8 cellular contexts compared by ENCODE assay signal in the genomic region with DNA sequence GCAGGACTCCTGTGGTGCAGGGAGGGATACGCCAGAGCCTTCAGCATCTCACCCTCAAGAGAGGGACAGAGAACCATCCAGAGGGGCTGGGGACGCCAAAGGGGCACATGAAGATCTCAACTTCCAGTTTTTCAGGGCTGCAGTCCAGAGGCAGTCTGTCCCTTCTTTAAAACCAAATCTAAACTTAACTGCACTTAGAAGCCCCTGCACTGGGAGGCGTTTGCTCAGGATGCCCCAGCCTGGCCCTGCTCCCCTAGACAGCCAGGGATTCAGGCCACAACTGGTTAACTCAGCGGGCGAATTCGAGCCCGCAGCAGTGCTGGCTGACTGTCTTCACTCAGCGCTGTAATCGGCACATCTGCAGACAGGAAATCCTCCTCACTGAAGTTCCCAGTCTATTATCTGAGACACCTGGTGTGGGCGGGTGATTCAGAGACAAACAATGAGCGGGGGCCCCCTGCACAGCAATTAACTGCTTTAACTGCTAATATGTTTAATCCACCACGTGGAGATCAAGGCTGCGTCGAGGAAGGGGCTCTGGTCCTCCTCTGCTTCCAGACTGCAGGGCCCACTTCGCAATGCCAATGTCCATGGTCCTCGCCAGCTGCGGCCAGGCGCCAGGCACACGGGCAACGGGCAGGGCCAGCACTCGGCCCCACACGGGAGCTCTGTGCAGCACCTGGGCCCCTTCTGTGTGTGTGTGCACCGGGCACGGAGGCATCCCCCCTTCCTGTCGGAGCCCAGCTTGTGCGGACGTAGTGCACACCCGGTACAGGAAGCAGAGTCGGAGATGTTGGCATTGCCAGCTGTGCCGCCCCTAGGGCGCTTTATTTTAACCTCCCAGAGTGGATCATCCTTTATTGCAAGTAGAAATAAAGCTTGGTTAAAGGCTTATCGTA. TPM values are rescaled to one million over a fixed set of nuclear protein-coding genes. Genes with fewer than 3 reads are reported as not detected.
DNase-seq lines count a peak whose midpoint lies in the region; ATAC-seq and TF ChIP-seq lines count a peak whose summit lies in the region.

No MANE protein-coding gene starts in this region.

- peaks cover 0 to 35% (median 18%) of the 10 kb centered on the region in 4 donors for H3K4me1 ChIP-seq in Peyer's patch
- H3K4me1 ChIP-seq in right cardiac atrium (ENCODE audit: control insufficient read depth, insufficient read depth, low read length): no peaks in the 10 kb centered on the region
- peaks cover 25 to 71% (median 43%) of the 10 kb centered on the region in 6 donors for H3K4me1 ChIP-seq in spleen

- H3K9me3 ChIP-seq in Peyer's patch: no peaks in the 10 kb centered on the region
- no peaks in the 10 kb centered on the region for H3K9me3 ChIP-seq in right cardiac atrium (ENCODE audit: control insufficient read depth, low read length)
- H3K9me3 ChIP-seq in spleen: no peaks in the 10 kb centered on the region

- peak; percentile 5 for DNase-seq in DMS53 treated with DMSO at 0.1 percent for 48 hours (lab: John Stamatoyannopoulos, UW; ENCODE audit: unreplicated experiment)
- peak; percentile 72 for DNase-seq in HT-29 (ENCODE audit: low spot score)
- DNase-seq in Peyer's patch: peak in 2 of 3 donors; percentile 80
- peak; percentile 66 for DNase-seq in activated T-helper 1 cell treated with Interleukin-2 at 50 U/mL for 16 hours (ENCODE audit: low read depth)
- peak; percentile 12 to 61 (median 42) for DNase-seq in right cardiac atrium
- DNase-seq in spleen: peak; percentile 89
- no peak for DNase-seq in posterior cingulate gyrus

- no peaks in the 10 kb centered on the region for H3K27me3 ChIP-seq in Peyer's patch
- H3K27me3 ChIP-seq in right cardiac atrium (ENCODE audit: control insufficient read depth, insufficient read depth): no peaks in the 10 kb centered on the region
- H3K27me3 ChIP-seq in spleen (replicated peaks in 1 of 7): no peaks in the 10 kb centered on the region

- peak in 1 of 2 donors; percentile 37 for ATAC-seq in right cardiac atrium
- no peak for ATAC-seq in GM19455 (IDR thresholded peaks at IDR 0.05; ENCODE audit: unreplicated experiment)

- H3K4me3 ChIP-seq in Peyer's patch (peak overlapping the region in 3 of 4 donors; percentile 28 to 38 (median 30)), right cardiac atrium (ENCODE audit: low read length) (no peak overlapping the region), spleen (peak overlapping the region in 7 of 8 donors; percentile 3 to 64 (median 29))

- TF ChIP-seq CTCF in Peyer's patch (IDR thresholded peaks at IDR 0.05): no peak
- TF ChIP-seq CTCF in spleen (IDR thresholded peaks at IDR 0.05 in 8 of 11, conservative IDR thresholded peaks at IDR 0.05 in 3 of 11): peak in 1 of 11 experiments; percentile 18

- H3K27ac ChIP-seq in Peyer's patch (peak overlapping the region; percentile 62 to 89 (median 76)), right cardiac atrium (ENCODE audit: low read length) (no peak overlapping the region), spleen (peak overlapping the region; percentile 27 to 89 (median 84))

- no peak for TF ChIP-seq POLR2A in Peyer's patch (IDR thresholded peaks at IDR 0.05)
- no peak for TF ChIP-seq POLR2A in spleen (IDR thresholded peaks at IDR 0.05)

- 40% methylated on average over 32 of the region's 32 CpGs for WGBS in right cardiac atrium
- 8 to 16% (median 11%) methylated on average over 9 to 32 of the region's 32 CpGs for WGBS in spleen, 5 donors

- intact Hi-C loops in right cardiac atrium (cut with DNase I): no loop called here
- intact Hi-C loops in spleen (cut with DNase I; ENCODE audit: low total_unique reads): no loop called here
- intact Hi-C loops in posterior cingulate gyrus (cut with DNase I): no loop called here

- H3K36me3 ChIP-seq in Peyer's patch: peaks cover 0 to 13% (median 0%) of the 10 kb centered on the region in 3 donors
- peaks cover 0 to 52% (median 8%) of the 10 kb centered on the region in 6 donors for H3K36me3 ChIP-seq in spleen

RNA-seq across cellular contexts. Expression of a gene that starts 36.9 kb away (rescaled TPM):
- total RNA-seq in HT-29 (2014; rRNA removed; shearing (Covaris generic)): 96.1 and 115 TPM in 2 replicates
- 1 to 10 TPM; 3.1 to 6.6 (median 4.9) TPM for total RNA-seq in Peyer's patch
- 1 to 10 TPM; 2.8 to 4.9 (median 4.0) TPM for total RNA-seq in right cardiac atrium
- 2.1 TPM for polyA plus RNA-seq in right cardiac atrium
- total RNA-seq in spleen: 1 to 10 TPM; 5.7 to 8.1 (median 7.9) TPM
- polyA plus RNA-seq in spleen: 10 to 100 TPM in 2 of 3 donors, 1 to 10 TPM in 1; 7.7 to 10.4 (median 10.1) TPM

RNA-seq across cellular contexts. Expression of a gene that starts 36.9 kb away (rescaled TPM):
- total RNA-seq in HT-29 (2014; rRNA removed; shearing (Covaris generic)): 37.9 and 42.8 TPM in 2 replicates
- total RNA-seq in Peyer's patch (10 to 100 TPM in 3 of 4 donors, 1 to 10 TPM in 1; 2.5 to 26.1 (median 22.8) TPM), right cardiac atrium (1 to 10 TPM; 6.8 to 9.9 (median 8.8) TPM), spleen (10 to 100 TPM; 17.0 to 22.9 (median 18.8) TPM)
- polyA plus RNA-seq in right cardiac atrium (5.8 TPM), spleen (10 to 100 TPM in 2 of 3 donors, 1 to 10 TPM in 1; 8.3 to 13.4 (median 10.8) TPM)

RNA-seq across cellular contexts. Expression of a gene that starts 50.0 kb away (rescaled TPM):
- total RNA-seq in HT-29 (2014; rRNA removed; shearing (Covaris generic)): 665 and 669 TPM in 2 replicates
- total RNA-seq in Peyer's patch: 100 to 1,000 TPM in 3 of 4 donors, 10 to 100 TPM in 1; 89.1 to 149 (median 138) TPM
- 10 to 100 TPM; 69.6 to 89.3 (median 84.4) TPM for total RNA-seq in right cardiac atrium
- 102 TPM for polyA plus RNA-seq in right cardiac atrium
- total RNA-seq in spleen: 100 to 1,000 TPM in 5 of 7 donors, 10 to 100 TPM in 2; 86.4 to 216 (median 116) TPM
- polyA plus RNA-seq in spleen: 10 to 100 TPM; 63.5 to 98.0 (median 86.1) TPM

RNA-seq across cellular contexts. Expression of a gene that starts 50.0 kb away (rescaled TPM):
- total RNA-seq in HT-29 (2014; rRNA removed; shearing (Covaris generic)): 88.4 and 95.8 TPM in 2 replicates
- total RNA-seq in Peyer's patch (10 to 100 TPM; 24.7 to 29.8 (median 27.2) TPM), right cardiac atrium (10 to 100 TPM; 18.7 to 28.5 (median 26.0) TPM), spleen (10 to 100 TPM; 21.6 to 44.8 (median 34.9) TPM)
- polyA plus RNA-seq in right cardiac atrium (32.9 TPM), spleen (10 to 100 TPM; 23.3 to 45.9 (median 45.0) TPM)

Comparison
In these comparisons a context has a peak if more than half of its experiments do, and no peak if none do; other contexts are left out.
1. DNase-seq: peak in DMS53 treated with DMSO at 0.1 percent for 48 hours (single experiment), HT-29 (single experiment), Peyer's patch (2 of 3), activated T-helper 1 cell treated with Interleukin-2 at 50 U/mL for 16 hours (single experiment), right cardiac atrium (3 of 3) and spleen (single experiment); none in posterior cingulate gyrus (0 of 10).
2. RNA of a gene that starts 36.9 kb away (total RNA-seq): 96.1 to 115 TPM in HT-29; 5.7 to 8.1 TPM in spleen, 3.1 to 6.6 TPM in Peyer's patch and 2.8 to 4.9 TPM in right cardiac atrium; every median in the first group is over 10 times any median in the second.